1 cellular context compared by ENCODE assay signal in the genomic region with DNA sequence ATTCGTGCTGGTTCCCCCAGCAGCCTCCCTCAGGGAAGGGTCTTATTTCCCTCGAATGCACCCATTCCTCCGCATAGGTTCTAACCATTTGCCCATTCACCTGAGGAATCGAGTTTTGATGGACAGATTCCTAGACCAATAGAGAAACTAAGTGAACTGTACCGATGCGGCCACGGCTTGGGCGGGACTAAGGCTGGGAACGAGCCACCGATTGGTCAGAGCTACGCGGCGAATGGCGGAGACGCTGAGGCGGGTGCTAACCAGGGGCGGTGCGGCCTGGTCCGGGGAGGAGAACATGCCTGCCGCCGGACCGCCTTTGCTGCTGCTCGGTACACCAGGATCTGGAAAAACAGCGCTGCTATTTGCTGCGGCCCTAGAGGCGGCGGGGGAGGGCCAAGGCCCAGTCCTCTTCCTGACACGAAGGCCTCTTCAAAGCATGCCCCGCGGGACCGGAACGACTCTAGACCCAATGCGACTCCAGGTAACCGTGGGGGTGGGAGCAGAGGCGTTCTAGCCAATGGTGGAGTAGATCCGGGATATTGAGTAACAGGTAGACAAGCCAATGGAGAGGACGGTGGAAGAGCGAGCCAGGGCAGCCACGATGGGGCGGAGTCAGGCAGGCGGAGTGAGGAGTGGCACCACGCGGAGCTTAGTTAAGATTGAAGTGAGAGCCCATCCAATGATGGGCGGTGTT.
TF ChIP-seq lines count a peak whose summit lies in the region.

A gene with protein sequence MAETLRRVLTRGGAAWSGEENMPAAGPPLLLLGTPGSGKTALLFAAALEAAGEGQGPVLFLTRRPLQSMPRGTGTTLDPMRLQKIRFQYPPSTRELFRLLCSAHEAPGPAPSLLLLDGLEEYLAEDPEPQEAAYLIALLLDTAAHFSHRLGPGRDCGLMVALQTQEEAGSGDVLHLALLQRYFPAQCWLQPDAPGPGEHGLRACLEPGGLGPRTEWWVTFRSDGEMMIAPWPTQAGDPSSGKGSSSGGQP (plus strand): TSS at position 218 of the 694 bp plus-strand sequence. CDS start 15 bp downstream, at position 233.

TF ChIP-seq in GM12878, 131 proteins besides CTCF, POLR2A, EP300 and RAD21 (continued from another document):
- TF ChIP-seq, protein P1, sequence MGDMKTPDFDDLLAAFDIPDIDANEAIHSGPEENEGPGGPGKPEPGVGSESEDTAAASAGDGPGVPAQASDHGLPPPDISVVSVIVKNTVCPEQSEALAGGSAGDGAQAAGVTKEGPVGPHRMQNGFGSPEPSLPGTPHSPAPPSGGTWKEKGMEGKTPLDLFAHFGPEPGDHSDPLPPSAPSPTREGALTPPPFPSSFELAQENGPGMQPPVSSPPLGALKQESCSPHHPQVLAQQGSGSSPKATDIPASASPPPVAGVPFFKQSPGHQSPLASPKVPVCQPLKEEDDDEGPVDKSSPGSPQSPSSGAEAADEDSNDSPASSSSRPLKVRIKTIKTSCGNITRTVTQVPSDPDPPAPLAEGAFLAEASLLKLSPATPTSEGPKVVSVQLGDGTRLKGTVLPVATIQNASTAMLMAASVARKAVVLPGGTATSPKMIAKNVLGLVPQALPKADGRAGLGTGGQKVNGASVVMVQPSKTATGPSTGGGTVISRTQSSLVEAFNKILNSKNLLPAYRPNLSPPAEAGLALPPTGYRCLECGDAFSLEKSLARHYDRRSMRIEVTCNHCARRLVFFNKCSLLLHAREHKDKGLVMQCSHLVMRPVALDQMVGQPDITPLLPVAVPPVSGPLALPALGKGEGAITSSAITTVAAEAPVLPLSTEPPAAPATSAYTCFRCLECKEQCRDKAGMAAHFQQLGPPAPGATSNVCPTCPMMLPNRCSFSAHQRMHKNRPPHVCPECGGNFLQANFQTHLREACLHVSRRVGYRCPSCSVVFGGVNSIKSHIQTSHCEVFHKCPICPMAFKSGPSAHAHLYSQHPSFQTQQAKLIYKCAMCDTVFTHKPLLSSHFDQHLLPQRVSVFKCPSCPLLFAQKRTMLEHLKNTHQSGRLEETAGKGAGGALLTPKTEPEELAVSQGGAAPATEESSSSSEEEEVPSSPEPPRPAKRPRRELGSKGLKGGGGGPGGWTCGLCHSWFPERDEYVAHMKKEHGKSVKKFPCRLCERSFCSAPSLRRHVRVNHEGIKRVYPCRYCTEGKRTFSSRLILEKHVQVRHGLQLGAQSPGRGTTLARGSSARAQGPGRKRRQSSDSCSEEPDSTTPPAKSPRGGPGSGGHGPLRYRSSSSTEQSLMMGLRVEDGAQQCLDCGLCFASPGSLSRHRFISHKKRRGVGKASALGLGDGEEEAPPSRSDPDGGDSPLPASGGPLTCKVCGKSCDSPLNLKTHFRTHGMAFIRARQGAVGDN (IDR thresholded peaks at IDR 0.05), result peak; percentile 11; the same call in 1 of the 2 replicates
- TF ChIP-seq YY1 (IDR thresholded peaks at IDR 0.05; ENCODE audit: low read depth, low read length), result peak; percentile 87
- TF ChIP-seq MTA3 (IDR thresholded peaks at IDR 0.05; ENCODE audit: borderline replicate concordance, low read length), result no peak
- no peak for TF ChIP-seq ZNF274 (IDR thresholded peaks at IDR 0.05; ENCODE audit: insufficient read depth, insufficient read length)
- no peak for TF ChIP-seq IKZF2 (IDR thresholded peaks at IDR 0.05)
- no peak for TF ChIP-seq HDAC2 (IDR thresholded peaks at IDR 0.05)
- peak; percentile 86; the same call in 1 of the 2 replicates for TF ChIP-seq ZNF207 (IDR thresholded peaks at IDR 0.05; ENCODE audit: borderline replicate concordance)
- TF ChIP-seq YBX1 (IDR thresholded peaks at IDR 0.05), result no peak
- peak; percentile 43 for TF ChIP-seq HCFC1 (IDR thresholded peaks at IDR 0.05; ENCODE audit: low read length)
- TF ChIP-seq HDAC6 (IDR thresholded peaks at IDR 0.05; ENCODE audit: unreplicated experiment), result no peak
- no peak for TF ChIP-seq CEBPB (IDR thresholded peaks at IDR 0.05; ENCODE audit: borderline replicate concordance in 1 of 2, low read depth in 2 of 2, low read length in 2 of 2)
- no peak for TF ChIP-seq ZNF217 (IDR thresholded peaks at IDR 0.05)
- TF ChIP-seq, protein P2, sequence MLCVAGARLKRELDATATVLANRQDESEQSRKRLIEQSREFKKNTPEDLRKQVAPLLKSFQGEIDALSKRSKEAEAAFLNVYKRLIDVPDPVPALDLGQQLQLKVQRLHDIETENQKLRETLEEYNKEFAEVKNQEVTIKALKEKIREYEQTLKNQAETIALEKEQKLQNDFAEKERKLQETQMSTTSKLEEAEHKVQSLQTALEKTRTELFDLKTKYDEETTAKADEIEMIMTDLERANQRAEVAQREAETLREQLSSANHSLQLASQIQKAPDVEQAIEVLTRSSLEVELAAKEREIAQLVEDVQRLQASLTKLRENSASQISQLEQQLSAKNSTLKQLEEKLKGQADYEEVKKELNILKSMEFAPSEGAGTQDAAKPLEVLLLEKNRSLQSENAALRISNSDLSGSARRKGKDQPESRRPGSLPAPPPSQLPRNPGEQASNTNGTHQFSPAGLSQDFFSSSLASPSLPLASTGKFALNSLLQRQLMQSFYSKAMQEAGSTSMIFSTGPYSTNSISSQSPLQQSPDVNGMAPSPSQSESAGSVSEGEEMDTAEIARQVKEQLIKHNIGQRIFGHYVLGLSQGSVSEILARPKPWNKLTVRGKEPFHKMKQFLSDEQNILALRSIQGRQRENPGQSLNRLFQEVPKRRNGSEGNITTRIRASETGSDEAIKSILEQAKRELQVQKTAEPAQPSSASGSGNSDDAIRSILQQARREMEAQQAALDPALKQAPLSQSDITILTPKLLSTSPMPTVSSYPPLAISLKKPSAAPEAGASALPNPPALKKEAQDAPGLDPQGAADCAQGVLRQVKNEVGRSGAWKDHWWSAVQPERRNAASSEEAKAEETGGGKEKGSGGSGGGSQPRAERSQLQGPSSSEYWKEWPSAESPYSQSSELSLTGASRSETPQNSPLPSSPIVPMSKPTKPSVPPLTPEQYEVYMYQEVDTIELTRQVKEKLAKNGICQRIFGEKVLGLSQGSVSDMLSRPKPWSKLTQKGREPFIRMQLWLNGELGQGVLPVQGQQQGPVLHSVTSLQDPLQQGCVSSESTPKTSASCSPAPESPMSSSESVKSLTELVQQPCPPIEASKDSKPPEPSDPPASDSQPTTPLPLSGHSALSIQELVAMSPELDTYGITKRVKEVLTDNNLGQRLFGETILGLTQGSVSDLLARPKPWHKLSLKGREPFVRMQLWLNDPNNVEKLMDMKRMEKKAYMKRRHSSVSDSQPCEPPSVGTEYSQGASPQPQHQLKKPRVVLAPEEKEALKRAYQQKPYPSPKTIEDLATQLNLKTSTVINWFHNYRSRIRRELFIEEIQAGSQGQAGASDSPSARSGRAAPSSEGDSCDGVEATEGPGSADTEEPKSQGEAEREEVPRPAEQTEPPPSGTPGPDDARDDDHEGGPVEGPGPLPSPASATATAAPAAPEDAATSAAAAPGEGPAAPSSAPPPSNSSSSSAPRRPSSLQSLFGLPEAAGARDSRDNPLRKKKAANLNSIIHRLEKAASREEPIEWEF (IDR thresholded peaks at IDR 0.05; ENCODE audit: insufficient replicate concordance, low read depth, low read length), result no peak
- TF ChIP-seq, protein P3, sequence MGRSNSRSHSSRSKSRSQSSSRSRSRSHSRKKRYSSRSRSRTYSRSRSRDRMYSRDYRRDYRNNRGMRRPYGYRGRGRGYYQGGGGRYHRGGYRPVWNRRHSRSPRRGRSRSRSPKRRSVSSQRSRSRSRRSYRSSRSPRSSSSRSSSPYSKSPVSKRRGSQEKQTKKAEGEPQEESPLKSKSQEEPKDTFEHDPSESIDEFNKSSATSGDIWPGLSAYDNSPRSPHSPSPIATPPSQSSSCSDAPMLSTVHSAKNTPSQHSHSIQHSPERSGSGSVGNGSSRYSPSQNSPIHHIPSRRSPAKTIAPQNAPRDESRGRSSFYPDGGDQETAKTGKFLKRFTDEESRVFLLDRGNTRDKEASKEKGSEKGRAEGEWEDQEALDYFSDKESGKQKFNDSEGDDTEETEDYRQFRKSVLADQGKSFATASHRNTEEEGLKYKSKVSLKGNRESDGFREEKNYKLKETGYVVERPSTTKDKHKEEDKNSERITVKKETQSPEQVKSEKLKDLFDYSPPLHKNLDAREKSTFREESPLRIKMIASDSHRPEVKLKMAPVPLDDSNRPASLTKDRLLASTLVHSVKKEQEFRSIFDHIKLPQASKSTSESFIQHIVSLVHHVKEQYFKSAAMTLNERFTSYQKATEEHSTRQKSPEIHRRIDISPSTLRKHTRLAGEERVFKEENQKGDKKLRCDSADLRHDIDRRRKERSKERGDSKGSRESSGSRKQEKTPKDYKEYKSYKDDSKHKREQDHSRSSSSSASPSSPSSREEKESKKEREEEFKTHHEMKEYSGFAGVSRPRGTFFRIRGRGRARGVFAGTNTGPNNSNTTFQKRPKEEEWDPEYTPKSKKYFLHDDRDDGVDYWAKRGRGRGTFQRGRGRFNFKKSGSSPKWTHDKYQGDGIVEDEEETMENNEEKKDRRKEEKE (IDR thresholded peaks at IDR 0.05), result no peak
- 0 out of 2 replicates have a peak, but pooled peaks have one; percentile 14 for TF ChIP-seq TCF3 (IDR thresholded peaks at IDR 0.05; ENCODE audit: borderline replicate concordance, insufficient read depth, low read depth, low read length)
- TF ChIP-seq MYC (IDR thresholded peaks at IDR 0.05; ENCODE audit: insufficient read depth, insufficient read length, insufficient replicate concordance, low read length, severe bottlenecking), result peak; percentile 67
- TF ChIP-seq SUZ12 (IDR thresholded peaks at IDR 0.05; ENCODE audit: unreplicated experiment), result no peak
TF ChIP-seq in GM12878: peak in this region for 48.
